In genomic region chr4:185591679-185592141, GRCh38 we compare ENCODE assay signal across 18 cellular contexts. TPM values are rescaled to one million over a fixed set of nuclear protein-coding genes. Genes with fewer than 3 reads are reported as not detected.
DNase-seq lines count a peak whose midpoint lies in the region; ATAC-seq, FAIRE-seq and TF ChIP-seq lines count a peak whose summit lies in the region.
"Had no signal": no experiment of that assay in that cellular context is flagged by ENCODE, and none has a peak within 500 bp of the region (broad histone marks: within the 10 kb centered on the region; RNA-seq: fewer than 3 reads in every experiment).

No MANE protein-coding gene starts in this region.

- H3K27ac ChIP-seq in fibroblast of lung (ENCODE audit: insufficient read depth, low read length), result no peak overlapping the region

- peaks cover 13% of the 10 kb centered on the region for H3K27me3 ChIP-seq in adipocyte (replicated peaks; ENCODE audit: control insufficient read depth, insufficient read depth, low read length)
- peaks cover 3% of the 10 kb centered on the region for H3K27me3 ChIP-seq in fibroblast of lung (ENCODE audit: control insufficient read depth, insufficient read depth, low read length)

- FAIRE-seq in GM12891 (lab: Jason Lieb, UNC), result no peak

- no peak for TF ChIP-seq POLR2A in GM12891 (IDR thresholded peaks at IDR 0.05; ENCODE audit: low read depth, low read length)

- no peak for TF ChIP-seq CTCF in fibroblast of lung (conservative IDR thresholded peaks at IDR 0.05 in 1 of 2, IDR thresholded peaks at IDR 0.05 in 1 of 2; ENCODE audit: low read depth in 1 of 2, low read length in 2 of 2)

- no peaks in the 10 kb centered on the region for H4K20me1 ChIP-seq in fibroblast of lung (ENCODE audit: control insufficient read depth, extremely low read depth, insufficient read depth, low read length)

- H3K4me1 ChIP-seq in adipocyte (ENCODE audit: control insufficient read depth, insufficient read depth, low read length) (no peaks in the 10 kb centered on the region), fibroblast of lung (ENCODE audit: control insufficient read depth, extremely low read depth, insufficient read depth, low read length) (peaks cover 2% of the 10 kb centered on the region)

- H2AFZ ChIP-seq in fibroblast of lung (ENCODE audit: low read length), result no peak overlapping the region

- H3K9ac ChIP-seq in adipocyte (ENCODE audit: low read length), result no peak overlapping the region
- H3K9ac ChIP-seq in fibroblast of lung (ENCODE audit: insufficient read depth, low read length), result no peak overlapping the region

- H3K4me3 ChIP-seq in adipocyte (ENCODE audit: low read length), result no peak overlapping the region
- no peak overlapping the region for H3K4me3 ChIP-seq in fibroblast of lung (replicated peaks in 1 of 4; ENCODE audit: control extremely low read depth in 1 of 4, insufficient read depth in 1 of 4, low read depth in 3 of 4, low read length in 4 of 4)
- H3K4me3 ChIP-seq: HAP-1 had no signal

- H3K79me2 ChIP-seq in fibroblast of lung (ENCODE audit: control insufficient read depth, insufficient read depth, low read length), result no peaks in the 10 kb centered on the region

- H3K36me3 ChIP-seq in adipocyte (ENCODE audit: control insufficient read depth, insufficient read depth, low read length, severe bottlenecking) (no peaks in the 10 kb centered on the region), fibroblast of lung (ENCODE audit: control insufficient read depth, insufficient read depth, low read length) (no peaks in the 10 kb centered on the region)
- H3K36me3 ChIP-seq: HAP-1 had no signal

- no peak for DNase-seq in GM12891 (ENCODE audit: insufficient read length, low spot score)
- peak; percentile 36 for DNase-seq in adipocyte (ENCODE audit: low read depth)
- DNase-seq in fibroblast of lung (ENCODE audit: low read depth in 2 of 2), result peak; percentile 11 to 64
- DNase-seq in renal cortical epithelial cell (ENCODE audit: low read depth), result peak; percentile 49
- DNase-seq in stimulated activated CD4-positive, alpha-beta T cell treated with anti-CD3 and anti-CD28 coated beads, Interleukin-12 subunit alpha, Interleukin-12 subunit beta, amount 100 ng/mL, for 4 hours, result no peak
- DNase-seq in NAMALWA (ENCODE audit: low spot score), result no peak
- DNase-seq: activated CD4-positive, alpha-beta memory T cell treated with anti-CD3 and anti-CD28 coated beads, Interleukin-2, amount 10 ng/mL, durations not matched to agents 7 days and 5 days; activated gamma-delta T cell; caudate nucleus; DMS53; erythroblast; islet precursor cell; NCI-H524; RPMI8226; T-helper 9 cell had no signal

- ATAC-seq in HG03135 (IDR thresholded peaks at IDR 0.05; ENCODE audit: unreplicated experiment) (no peak), GM21515 (IDR thresholded peaks at IDR 0.05; ENCODE audit: unreplicated experiment) (no peak)

- H3K4me2 ChIP-seq in fibroblast of lung (ENCODE audit: extremely low read depth, insufficient read depth, low read length), result peak overlapping the region; percentile 35

- no peaks in the 10 kb centered on the region for H3K9me3 ChIP-seq in adipocyte (ENCODE audit: control insufficient read depth, low read length)
- no peaks in the 10 kb centered on the region for H3K9me3 ChIP-seq in fibroblast of lung (ENCODE audit: control insufficient read depth, insufficient read depth, low read depth, low read length)
- H3K9me3 ChIP-seq: HAP-1 had no signal

TF ChIP-seq in GM12891, 5 proteins besides CTCF, POLR2A, EP300 and RAD21:
- TF ChIP-seq POLR2AphosphoS5 (IDR thresholded peaks at IDR 0.05; ENCODE audit: low read depth, low read length), result no peak
- TF ChIP-seq SPI1 (IDR thresholded peaks at IDR 0.05; ENCODE audit: low read depth, low read length), result 0 out of 2 replicates have a peak, but pooled peaks have one; percentile 7
- TF ChIP-seq TAF1 (IDR thresholded peaks at IDR 0.05; ENCODE audit: low read depth, low read length), result no peak
- TF ChIP-seq PAX5 (IDR thresholded peaks at IDR 0.05; ENCODE audit: insufficient read depth, low read length, severe bottlenecking), result no peak
- no peak for TF ChIP-seq POU2F2 (IDR thresholded peaks at IDR 0.05; ENCODE audit: low read depth, low read length)
TF ChIP-seq in GM12891: peak in this region for 1.

RNA-seq across cellular contexts. Expression of gene PDLIM3, which starts 56.4 kb away (rescaled TPM):
- 0.09 TPM for polyA plus RNA-seq in GM12891 (2012; ENCODE audit: low read depth, missing spikeins)
- 20.8 and 50.3 TPM in 2 replicates for total RNA-seq in fibroblast of lung
- polyA plus RNA-seq in fibroblast of lung, result 8.7 and 14.2 TPM in 2 replicates
- polyA plus RNA-seq in fibroblast of lung (2012), result 5.5 and 9.6 TPM in 2 replicates
- 0.86 and 30.1 TPM in 2 replicates for polyA minus RNA-seq in fibroblast of lung (ENCODE audit: low replicate concordance)
- total RNA-seq in renal cortical epithelial cell, result 2.0 and 6.1 TPM in 2 replicates
- total RNA-seq: activated CD4-positive, alpha-beta memory T cell treated with anti-CD3 and anti-CD28 coated beads, Interleukin-2, amount 10 ng/mL, durations not matched to agents 7 days and 5 days had no signal

Comparison
In these comparisons a context has a peak if more than half of its experiments do, and no peak if none do; other contexts are left out.
1. DNase-seq: peak in adipocyte (single experiment), fibroblast of lung (2 of 2) and renal cortical epithelial cell (single experiment); none in GM12891 (single experiment), stimulated activated CD4-positive, alpha-beta T cell treated with anti-CD3 and anti-CD28 coated beads, Interleukin-12 subunit alpha, Interleukin-12 subunit beta, amount 100 ng/mL, for 4 hours (single experiment) and NAMALWA (single experiment).